In genomic region chr3:101081990-101082389, GRCh38 we compare ENCODE assay signal across 13 cellular contexts.
"Had no signal": no experiment of that assay in that cellular context is flagged by ENCODE, and none has a peak within 500 bp of the region (broad histone marks: within the 10 kb centered on the region; RNA-seq: fewer than 3 reads in every experiment).

No MANE protein-coding gene starts in this region.

- H3K27ac ChIP-seq: ascending aorta, heart left ventricle, left lung, neural progenitor cell, parathyroid adenoma, testis had no signal

- H2AFZ ChIP-seq: neural progenitor cell, parathyroid adenoma had no signal

- H3K9ac ChIP-seq: neural progenitor cell, parathyroid adenoma had no signal

- H3K36me3 ChIP-seq: ascending aorta, heart left ventricle, left lung, neural progenitor cell had no signal

- H3K4me2 ChIP-seq: neural progenitor cell had no signal

- H3K9me3 ChIP-seq: ascending aorta, heart left ventricle, left lung, testis had no signal

- H3K4me1 ChIP-seq: ascending aorta, left lung, neural progenitor cell, parathyroid adenoma, testis had no signal

- H3K27me3 ChIP-seq: ascending aorta, heart left ventricle, left lung, neural progenitor cell, testis had no signal

- H3K4me3 ChIP-seq: ascending aorta, heart left ventricle, left lung, neural progenitor cell, testis had no signal

- DNase-seq: activated gamma-delta T cell; activated naive CD8-positive, alpha-beta T cell treated with anti-CD3 and anti-CD28 coated beads, Interleukin-2, amount 10 ng/mL, durations not matched to agents 7 days and 5 days; activated T-cell treated with anti-CD3 and anti-CD28 coated beads, Interleukin-2, amount 50 U/mL, for 24 hours; heart left ventricle; islet precursor cell; left lung; stimulated activated CD4-positive, alpha-beta T cell treated with anti-CD3 and anti-CD28 coated beads, Interleukin-4, amount 100 ng/mL, for 4 hours; stimulated activated naive CD8-positive, alpha-beta T cell treated with anti-CD3 and anti-CD28 coated beads, Interleukin-15, amount 100 ng/mL, for 72 hours; SW 1271; testis had no signal
